In the genomic region with DNA sequence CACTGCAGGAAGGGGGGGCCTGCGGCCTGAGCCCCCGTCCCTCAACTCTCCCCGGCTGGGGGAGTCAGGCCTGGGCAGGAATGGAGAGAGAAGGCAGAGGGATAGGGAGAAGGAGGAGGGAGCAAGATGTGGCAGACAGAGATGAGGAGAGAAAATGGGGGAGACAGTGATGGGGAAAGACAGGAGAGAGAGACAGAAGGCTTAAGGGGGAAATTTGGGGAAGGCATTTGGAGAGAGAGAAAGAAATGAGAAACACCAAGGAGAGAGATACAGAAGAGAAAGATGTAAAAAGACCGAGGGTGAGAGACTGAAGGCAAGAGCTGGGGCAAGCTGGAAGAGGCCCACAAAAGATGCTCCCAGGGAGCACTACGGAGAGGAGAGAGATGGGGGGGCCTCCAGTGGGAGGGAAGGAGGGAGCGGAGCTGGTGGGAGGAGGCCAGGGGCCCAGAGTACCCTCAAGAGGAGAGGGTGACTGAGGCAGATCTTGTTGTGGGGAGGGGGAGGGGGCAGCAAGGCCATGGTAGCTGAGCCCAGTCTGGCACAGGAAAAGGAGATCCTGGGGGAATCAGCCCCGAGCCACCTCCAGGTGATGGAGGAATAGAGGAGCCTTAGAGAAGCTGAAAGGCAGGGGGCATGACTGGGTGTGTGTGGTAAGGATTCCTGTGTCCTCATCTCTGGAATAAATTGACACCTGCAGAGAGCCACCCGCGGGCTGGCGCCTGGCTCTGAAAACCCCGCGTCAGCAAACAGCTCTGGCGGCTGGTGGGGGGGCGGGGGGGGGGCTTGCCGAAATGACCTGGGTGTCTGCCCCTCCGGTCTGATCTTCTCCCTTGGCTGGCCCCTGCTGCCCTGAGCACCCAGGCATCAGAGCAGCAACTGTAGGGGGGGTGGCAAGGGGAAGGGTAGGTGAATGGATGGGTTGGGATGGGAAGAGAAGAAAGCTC, we compare ENCODE assay signal across 9 cellular contexts. TPM values are rescaled to one million over a fixed set of nuclear protein-coding genes. Genes with fewer than 3 reads are reported as not detected.
A peak's percentile ranks its signal among the peaks of the same experiment; 100 is the strongest.
DNase-seq lines count a peak whose midpoint lies in the region; ATAC-seq and TF ChIP-seq lines count a peak whose summit lies in the region.
"Had no signal": no experiment of that assay in that cellular context is flagged by ENCODE, and none has a peak within 500 bp of the region (broad histone marks: within the 10 kb centered on the region; RNA-seq: fewer than 3 reads in every experiment).

No MANE protein-coding gene starts in this region.

- TF ChIP-seq CTCF in WERI-Rb-1 (IDR thresholded peaks at IDR 0.05; ENCODE audit: low read depth, low read length) (no peak), glutamatergic neuron (IDR thresholded peaks at IDR 0.05; ENCODE audit: partially characterized antibody, unreplicated experiment) (no peak), spleen (IDR thresholded peaks at IDR 0.05 in 8 of 11, conservative IDR thresholded peaks at IDR 0.05 in 3 of 11) (no peak), omental fat pad (IDR thresholded peaks at IDR 0.05) (no peak)

- intact Hi-C loops in spleen (cut with DNase I; ENCODE audit: low total_unique reads), result no loop called here

- H3K9me3 Mint-ChIP-seq in glutamatergic neuron (ENCODE audit: unreplicated experiment), result peaks cover 11% of the 10 kb centered on the region

- H3K27me3 Mint-ChIP-seq in glutamatergic neuron (ENCODE audit: unreplicated experiment), result peaks cover 13% of the 10 kb centered on the region

- H3K27ac ChIP-seq in WERI-Rb-1 (peak overlapping the region; percentile 85), spleen (peak overlapping the region in 5 of 8 donors; percentile 76 to 91 (median 88))

- H3K4me3 ChIP-seq in WERI-Rb-1 (ENCODE audit: low read depth, low read length), result peak overlapping the region; percentile 89
- peak overlapping the region in 3 of 8 donors; percentile 62 to 90 (median 74) for H3K4me3 ChIP-seq in spleen

- ATAC-seq in HG03342 (IDR thresholded peaks at IDR 0.05; ENCODE audit: unreplicated experiment) (no peak), omental fat pad (ENCODE audit: low FRiP score) (no peak)

- H3K4me1 Mint-ChIP-seq in glutamatergic neuron (ENCODE audit: low read depth, unreplicated experiment), result peaks cover 16% of the 10 kb centered on the region

- peak overlapping the region; percentile 91 for H3K4me3 Mint-ChIP-seq in glutamatergic neuron (ENCODE audit: unreplicated experiment)

- peak overlapping the region; percentile 25 for H3K27ac Mint-ChIP-seq in glutamatergic neuron (ENCODE audit: unreplicated experiment)

- H3K27me3 ChIP-seq in WERI-Rb-1 (ENCODE audit: insufficient read depth, low read depth, severe bottlenecking), result no peaks in the 10 kb centered on the region
- H3K27me3 ChIP-seq in spleen (replicated peaks in 1 of 7), result peaks cover 0 to 30% (median 7%) of the 10 kb centered on the region in 7 donors

- H3K36me3 ChIP-seq in WERI-Rb-1, result peaks cover 16% of the 10 kb centered on the region
- H3K36me3 ChIP-seq in spleen, result no peaks in the 10 kb centered on the region

- peaks cover 14% of the 10 kb centered on the region for H3K36me3 Mint-ChIP-seq in glutamatergic neuron (ENCODE audit: unreplicated experiment)

- 61 to 70% (median 65%) methylated on average over 16 of the region's 16 CpGs for WGBS in spleen, 5 donors

- H3K9me3 ChIP-seq in WERI-Rb-1 (ENCODE audit: severe bottlenecking) (no peaks in the 10 kb centered on the region), spleen (no peaks in the 10 kb centered on the region)

- no peak for TF ChIP-seq POLR2A in spleen (IDR thresholded peaks at IDR 0.05)

- peaks cover 8 to 43% (median 26%) of the 10 kb centered on the region in 6 donors for H3K4me1 ChIP-seq in spleen

- peak; percentile 43 for DNase-seq in NCI-H82 (lab: John Stamatoyannopoulos, UW)
- no peak for DNase-seq in NCI-H82 treated with DMSO at 0.1 percent for 48 hours (lab: John Stamatoyannopoulos, UW; ENCODE audit: unreplicated experiment)
- DNase-seq in WERI-Rb-1, result no peak
- DNase-seq in glutamatergic neuron, result peak; percentile 35
- no peak for DNase-seq in spleen
- no peak for DNase-seq in NCI-H345 (lab: John Stamatoyannopoulos, UW)
- DNase-seq in omental fat pad (ENCODE audit: low spot score), result no peak

RNA-seq across cellular contexts. Expression of gene NLGN2, which starts 1.5 kb away (rescaled TPM):
- total RNA-seq in glutamatergic neuron (ENCODE audit: unreplicated experiment) (90.8 TPM), spleen (10 to 100 TPM in 6 of 7 donors, 1 to 10 TPM in 1; 8.7 to 23.0 (median 13.0) TPM), omental fat pad (1 to 10 TPM; 6.1 to 8.8 (median 8.1) TPM)
- polyA plus RNA-seq in spleen, result 1 to 10 TPM; 2.2 to 6.5 (median 4.3) TPM

RNA-seq across cellular contexts. Expression of gene TMEM256, which starts 2.3 kb away (rescaled TPM):
- 51.6 TPM for total RNA-seq in glutamatergic neuron (ENCODE audit: unreplicated experiment)
- total RNA-seq in spleen, result 10 to 100 TPM; 39.1 to 82.5 (median 50.3) TPM
- 100 to 1,000 TPM; 175 to 193 (median 179) TPM for polyA plus RNA-seq in spleen
- 10 to 100 TPM; 45.8 to 98.2 (median 83.2) TPM for total RNA-seq in omental fat pad

RNA-seq across cellular contexts. Expression of gene PLSCR3, which starts 11.8 kb away (rescaled TPM):
- total RNA-seq in glutamatergic neuron (ENCODE audit: unreplicated experiment), result 78.1 TPM
- total RNA-seq in spleen, result 10 to 100 TPM; 34.1 to 63.2 (median 51.1) TPM
- polyA plus RNA-seq in spleen, result 10 to 100 TPM; 31.3 to 45.9 (median 33.3) TPM
- total RNA-seq in omental fat pad, result 10 to 100 TPM; 11.1 to 16.9 (median 16.6) TPM

RNA-seq across cellular contexts. Expression of gene SPEM1, which starts 14.0 kb away (rescaled TPM):
- total RNA-seq in glutamatergic neuron (ENCODE audit: unreplicated experiment) (not detected), spleen (not detected), omental fat pad (not detected)
- not detected for polyA plus RNA-seq in spleen
- total RNA-seq: T-helper 2 cell treated with Interferon-gamma antibody and Interleukin-4, amounts not matched to agents 100 ng/mL and 5 ng/mL, for 36 hours had no signal

RNA-seq across cellular contexts. Expression of gene SPEM2, which starts 19.3 kb away (rescaled TPM):
- total RNA-seq in glutamatergic neuron (ENCODE audit: unreplicated experiment) (not detected), spleen (not detected), omental fat pad (not detected)
- not detected for polyA plus RNA-seq in spleen
- total RNA-seq: T-helper 2 cell treated with Interferon-gamma antibody and Interleukin-4, amounts not matched to agents 100 ng/mL and 5 ng/mL, for 36 hours had no signal

Comparison
In these comparisons a context has a peak if more than half of its experiments do, and no peak if none do; other contexts are left out.
1. DNase-seq: peak in NCI-H82 (single experiment) and glutamatergic neuron (single experiment); none in NCI-H82 treated with DMSO at 0.1 percent for 48 hours (single experiment), WERI-Rb-1 (single experiment), spleen (single experiment), NCI-H345 (single experiment) and omental fat pad (single experiment).